ENCODE assay signal across 1 cellular context in the genomic region with DNA sequence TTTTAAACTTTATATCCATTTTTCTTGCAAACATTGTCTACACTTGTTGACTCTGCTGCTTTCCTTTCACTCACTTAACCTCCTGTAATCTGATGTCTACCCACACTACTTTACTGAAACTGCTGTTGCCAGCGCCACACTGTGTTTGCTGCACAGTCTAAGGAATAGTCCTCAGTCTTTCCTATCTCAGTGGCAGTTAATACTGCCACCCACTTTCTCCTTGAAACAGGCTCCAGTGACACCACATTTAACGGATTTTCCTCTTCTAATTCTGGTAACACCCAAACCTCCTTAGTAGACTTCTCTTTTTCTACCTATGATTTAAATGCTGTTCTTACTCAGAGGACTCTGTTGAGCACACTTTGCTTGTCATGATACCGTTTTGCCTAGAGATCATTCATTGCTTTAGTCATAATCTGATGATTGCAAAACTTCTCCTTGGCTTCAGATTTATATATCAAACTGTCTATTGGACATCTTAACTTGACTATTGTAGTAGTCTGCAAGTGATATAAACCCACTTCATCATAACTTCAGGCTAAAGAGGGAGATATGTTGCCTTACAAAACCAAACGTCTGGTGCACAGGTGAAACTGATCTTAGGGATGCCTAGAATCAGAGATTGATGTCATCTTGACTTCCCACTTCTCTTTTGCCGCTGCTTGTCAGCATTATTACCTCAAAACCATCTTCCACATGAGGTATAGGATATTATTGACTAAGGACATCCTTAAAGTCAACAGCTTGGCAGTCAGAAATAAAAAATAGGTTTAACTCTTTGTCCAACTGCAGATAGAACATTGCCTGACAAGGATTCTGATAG.
A peak's percentile ranks its signal among the peaks of the same experiment; 100 is the strongest.
TF ChIP-seq lines count a peak whose summit lies in the region.

No MANE protein-coding gene starts in this region.

TF ChIP-seq in GM12878, 131 proteins besides CTCF, POLR2A, EP300 and RAD21 (continued from another document):
- TF ChIP-seq, protein P1, sequence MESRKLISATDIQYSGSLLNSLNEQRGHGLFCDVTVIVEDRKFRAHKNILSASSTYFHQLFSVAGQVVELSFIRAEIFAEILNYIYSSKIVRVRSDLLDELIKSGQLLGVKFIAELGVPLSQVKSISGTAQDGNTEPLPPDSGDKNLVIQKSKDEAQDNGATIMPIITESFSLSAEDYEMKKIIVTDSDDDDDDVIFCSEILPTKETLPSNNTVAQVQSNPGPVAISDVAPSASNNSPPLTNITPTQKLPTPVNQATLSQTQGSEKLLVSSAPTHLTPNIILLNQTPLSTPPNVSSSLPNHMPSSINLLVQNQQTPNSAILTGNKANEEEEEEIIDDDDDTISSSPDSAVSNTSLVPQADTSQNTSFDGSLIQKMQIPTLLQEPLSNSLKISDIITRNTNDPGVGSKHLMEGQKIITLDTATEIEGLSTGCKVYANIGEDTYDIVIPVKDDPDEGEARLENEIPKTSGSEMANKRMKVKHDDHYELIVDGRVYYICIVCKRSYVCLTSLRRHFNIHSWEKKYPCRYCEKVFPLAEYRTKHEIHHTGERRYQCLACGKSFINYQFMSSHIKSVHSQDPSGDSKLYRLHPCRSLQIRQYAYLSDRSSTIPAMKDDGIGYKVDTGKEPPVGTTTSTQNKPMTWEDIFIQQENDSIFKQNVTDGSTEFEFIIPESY (IDR thresholded peaks at IDR 0.05) = no peak
- TF ChIP-seq JUNB (IDR thresholded peaks at IDR 0.05) (peak; percentile 10; the same call in 1 of the 2 replicates), ZSCAN29 (IDR thresholded peaks at IDR 0.05) (no peak), STAT3 (IDR thresholded peaks at IDR 0.05; ENCODE audit: low read depth, low read length) (no peak), RBBP5 (conservative IDR thresholded peaks at IDR 0.05) (no peak), ZNF207 (IDR thresholded peaks at IDR 0.05; ENCODE audit: borderline replicate concordance) (no peak), IRF5 (IDR thresholded peaks at IDR 0.05; ENCODE audit: borderline replicate concordance) (no peak), EGR1 (IDR thresholded peaks at IDR 0.05; ENCODE audit: borderline replicate concordance in 1 of 2, low read depth in 2 of 2, low read length in 2 of 2) (no peak), ATF2 (IDR thresholded peaks at IDR 0.05; ENCODE audit: low read length) (peak; percentile 17), PML (IDR thresholded peaks at IDR 0.05; ENCODE audit: low read length) (0 out of 2 replicates have a peak, but pooled peaks have one; percentile 39)
- TF ChIP-seq, protein P2, sequence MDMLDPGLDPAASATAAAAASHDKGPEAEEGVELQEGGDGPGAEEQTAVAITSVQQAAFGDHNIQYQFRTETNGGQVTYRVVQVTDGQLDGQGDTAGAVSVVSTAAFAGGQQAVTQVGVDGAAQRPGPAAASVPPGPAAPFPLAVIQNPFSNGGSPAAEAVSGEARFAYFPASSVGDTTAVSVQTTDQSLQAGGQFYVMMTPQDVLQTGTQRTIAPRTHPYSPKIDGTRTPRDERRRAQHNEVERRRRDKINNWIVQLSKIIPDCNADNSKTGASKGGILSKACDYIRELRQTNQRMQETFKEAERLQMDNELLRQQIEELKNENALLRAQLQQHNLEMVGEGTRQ (IDR thresholded peaks at IDR 0.05; ENCODE audit: borderline replicate concordance, low read depth, low read length) = no peak
